8 cellular contexts compared by ENCODE assay signal in genomic region chr15:62482715-62483429, GRCh38.
A peak's percentile ranks its signal among the peaks of the same experiment; 100 is the strongest.
DNase-seq lines count a peak whose midpoint lies in the region; ATAC-seq, FAIRE-seq and TF ChIP-seq lines count a peak whose summit lies in the region.

No MANE protein-coding gene starts in this region.

- H3K4me1 Mint-ChIP-seq in endothelial cell (ENCODE audit: unreplicated experiment): peaks cover 7% of the 10 kb centered on the region
- H3K4me1 Mint-ChIP-seq in stimulated activated naive B cell treated with anti-CD40 and anti-IgM and Interleukin-4, amounts not matched to agents 10 μg/mL and 1 μg/mL and 100 μg/mL, for 72 hours: peaks cover 0 to 4% of the 10 kb centered on the region in 2 donors

- no peak overlapping the region for H3K27ac Mint-ChIP-seq in endothelial cell (ENCODE audit: unreplicated experiment)
- no peak overlapping the region for H3K27ac Mint-ChIP-seq in stimulated activated naive B cell treated with anti-CD40 and anti-IgM and Interleukin-4, amounts not matched to agents 10 μg/mL and 1 μg/mL and 100 μg/mL, for 72 hours

- peak; percentile 19 for DNase-seq in H4 (ENCODE audit: low spot score)
- peak; percentile 58 to 68 for DNase-seq in NCI-H526 (lab: John Stamatoyannopoulos, UW)
- peak; percentile 55 for DNase-seq in endothelial cell (ENCODE audit: low spot score)
- peak; percentile 65 for DNase-seq in stimulated activated naive B cell treated with anti-CD40 and anti-IgM and Interleukin-4, amounts not matched to agents 10 μg/mL and 1 μg/mL and 100 μg/mL, for 72 hours
- no peak for DNase-seq in NCI-H1092 (lab: John Stamatoyannopoulos, UW)
- DNase-seq in NCI-H146 (lab: John Stamatoyannopoulos, UW): no peak

- FAIRE-seq in G401.6 (lab: Jason Lieb, UNC): peak; percentile 78

- no peaks in the 10 kb centered on the region for H3K36me3 Mint-ChIP-seq in endothelial cell (ENCODE audit: low read depth, unreplicated experiment)
- no peaks in the 10 kb centered on the region for H3K36me3 Mint-ChIP-seq in stimulated activated naive B cell treated with anti-CD40 and anti-IgM and Interleukin-4, amounts not matched to agents 10 μg/mL and 1 μg/mL and 100 μg/mL, for 72 hours

- peak; percentile 18 for TF ChIP-seq CTCF in endothelial cell (IDR thresholded peaks at IDR 0.05; ENCODE audit: unreplicated experiment)

- peak; percentile 95 to 97 for ATAC-seq in stimulated activated naive B cell treated with anti-CD40 and anti-IgM and Interleukin-4, amounts not matched to agents 10 μg/mL and 1 μg/mL and 100 μg/mL, for 72 hours (replicated peaks)
- no peak for ATAC-seq in GM21786 (IDR thresholded peaks at IDR 0.05; ENCODE audit: unreplicated experiment)

- no peak overlapping the region for H3K4me3 Mint-ChIP-seq in endothelial cell (ENCODE audit: unreplicated experiment)
- H3K4me3 Mint-ChIP-seq in stimulated activated naive B cell treated with anti-CD40 and anti-IgM and Interleukin-4, amounts not matched to agents 10 μg/mL and 1 μg/mL and 100 μg/mL, for 72 hours: no peak overlapping the region

- H3K27me3 Mint-ChIP-seq in endothelial cell (ENCODE audit: unreplicated experiment): no peaks in the 10 kb centered on the region
- H3K27me3 Mint-ChIP-seq in stimulated activated naive B cell treated with anti-CD40 and anti-IgM and Interleukin-4, amounts not matched to agents 10 μg/mL and 1 μg/mL and 100 μg/mL, for 72 hours: peaks cover 5 to 8% of the 10 kb centered on the region in 2 donors

- H3K9me3 Mint-ChIP-seq in endothelial cell (ENCODE audit: unreplicated experiment): no peaks in the 10 kb centered on the region
- H3K9me3 Mint-ChIP-seq in stimulated activated naive B cell treated with anti-CD40 and anti-IgM and Interleukin-4, amounts not matched to agents 10 μg/mL and 1 μg/mL and 100 μg/mL, for 72 hours: no peaks in the 10 kb centered on the region

Comparison
In these comparisons a context has a peak if more than half of its experiments do, and no peak if none do; other contexts are left out.
1. DNase-seq: peak in H4 (single experiment), NCI-H526 (2 of 2), endothelial cell (single experiment) and stimulated activated naive B cell treated with anti-CD40 and anti-IgM and Interleukin-4, amounts not matched to agents 10 μg/mL and 1 μg/mL and 100 μg/mL, for 72 hours (single experiment); none in NCI-H1092 (single experiment) and NCI-H146 (single experiment).